ENCODE assay signal across 9 cellular contexts in the genomic region with DNA sequence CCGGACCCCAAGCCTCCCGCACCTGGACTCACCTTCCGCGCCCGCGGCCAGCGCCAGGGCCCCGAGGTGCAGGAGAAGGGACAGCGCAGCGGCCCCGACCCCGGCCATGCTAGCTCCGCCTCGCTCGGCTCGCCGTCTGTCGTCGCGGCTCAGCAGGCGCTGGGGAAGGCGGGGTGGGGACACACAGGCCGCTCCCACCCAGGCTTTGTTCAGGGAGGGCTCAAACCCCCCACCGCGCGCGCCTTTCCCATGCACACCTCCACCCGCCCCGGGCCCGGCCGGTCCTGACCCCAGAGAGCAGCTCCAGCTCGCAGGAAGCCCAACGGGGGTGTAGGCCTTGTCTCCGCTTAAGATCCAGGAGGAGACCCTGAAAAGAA. TPM values are rescaled to one million over a fixed set of nuclear protein-coding genes. Genes with fewer than 3 reads are reported as not detected.
DNase-seq lines count a peak whose midpoint lies in the region; TF ChIP-seq lines count a peak whose summit lies in the region.
"Had no signal": no experiment of that assay in that cellular context is flagged by ENCODE, and none has a peak within 500 bp of the region (broad histone marks: within the 10 kb centered on the region; RNA-seq: fewer than 3 reads in every experiment).

A gene (minus strand): TSS at position 141 of the 377 bp plus-strand sequence. CDS start 33 bp downstream, at position 108.

- peaks cover 71% of the 10 kb centered on the region for H3K27me3 Mint-ChIP-seq in Calu3 (ENCODE audit: unreplicated experiment)

- H3K27me3 ChIP-seq in rectal smooth muscle tissue (ENCODE audit: control insufficient read depth, insufficient read depth, low read length) (peaks cover 20% of the 10 kb centered on the region), uterus (peaks cover 0 to 2% of the 10 kb centered on the region in 2 donors), adrenal gland (peaks cover 21% of the 10 kb centered on the region)

- no TSS peak for BruUV-seq in Calu3 (replicated peaks; lab: Mats Ljungman, UMichigan)

- H3K4me3 Mint-ChIP-seq in Calu3 (ENCODE audit: low read depth, unreplicated experiment): peak within 1 kb of the TSS; percentile 45

- intact Hi-C loops in Calu3 (cut with micrococcal nuclease; ENCODE audit: unreplicated experiment): no loop called here
- intact Hi-C loops in uterus (cut with DNase I; ENCODE audit: low total_unique reads): no loop called here
- intact Hi-C loops in adrenal gland (cut with DNase I): no loop called here

- no peaks in the 10 kb centered on the region for H3K36me3 Mint-ChIP-seq in Calu3 (ENCODE audit: insufficient read depth, unreplicated experiment)

- H3K27ac ChIP-seq in rectal smooth muscle tissue (ENCODE audit: low read depth, low read length) (no peak within 1 kb of the TSS), uterus (no peak within 1 kb of the TSS), adrenal gland (no peak within 1 kb of the TSS)

- no peak for TF ChIP-seq CTCF in Calu3 (IDR thresholded peaks at IDR 0.05; ENCODE audit: unreplicated experiment)
- TF ChIP-seq CTCF in astrocyte of the cerebellum (IDR thresholded peaks at IDR 0.05; ENCODE audit: low read depth, low read length, missing control alignments): no peak
- no peak for TF ChIP-seq CTCF in uterus (IDR thresholded peaks at IDR 0.05)
- TF ChIP-seq CTCF in adrenal gland (IDR thresholded peaks at IDR 0.05): no peak

- no peaks in the 10 kb centered on the region for H3K9me3 Mint-ChIP-seq in Calu3 (ENCODE audit: low read depth, unreplicated experiment)

- H3K4me3 ChIP-seq in astrocyte of the cerebellum (ENCODE audit: low read depth, low read length) (peak within 1 kb of the TSS; percentile 28), iPS-11a (ENCODE audit: low read depth, low read length) (peak within 1 kb of the TSS; percentile 44), rectal smooth muscle tissue (ENCODE audit: low read length) (peak within 1 kb of the TSS; percentile 23), uterus (no peak within 1 kb of the TSS), adrenal gland (peak within 1 kb of the TSS in 1 of 4 donors; percentile 36)

- H3K9ac ChIP-seq in rectal smooth muscle tissue (ENCODE audit: low read length): no peak within 1 kb of the TSS

- H3K9me3 ChIP-seq in uterus (no peaks in the 10 kb centered on the region), adrenal gland (replicated peaks in 1 of 3) (no peaks in the 10 kb centered on the region)

- H3K4me1 Mint-ChIP-seq in Calu3 (ENCODE audit: low read depth, unreplicated experiment): peaks cover 30% of the 10 kb centered on the region

- H3K36me3 ChIP-seq in rectal smooth muscle tissue (ENCODE audit: control insufficient read depth, insufficient read depth, low read length): no peaks in the 10 kb centered on the region
- no peaks in the 10 kb centered on the region for H3K36me3 ChIP-seq in uterus
- no peaks in the 10 kb centered on the region for H3K36me3 ChIP-seq in adrenal gland (replicated peaks in 1 of 2)

- no peak within 1 kb of the TSS for H3K27ac Mint-ChIP-seq in Calu3 (ENCODE audit: unreplicated experiment)

- peaks cover 4% of the 10 kb centered on the region for H3K4me1 ChIP-seq in rectal smooth muscle tissue (ENCODE audit: control insufficient read depth, insufficient read depth, low read length)
- H3K4me1 ChIP-seq in uterus: no peaks in the 10 kb centered on the region
- no peaks in the 10 kb centered on the region for H3K4me1 ChIP-seq in adrenal gland (replicated peaks in 1 of 2)

- in situ Hi-C loops in astrocyte of the cerebellum (cut with HindIII; ENCODE audit: low sequenced_read_pairs): no loop called here

- TF ChIP-seq POLR2A in uterus (IDR thresholded peaks at IDR 0.05) (no peak), adrenal gland (IDR thresholded peaks at IDR 0.05) (no peak)

- CTCF ChIA-PET in Calu3 (lab: Charles Lee): interaction anchor here (1.2 kb wide), 1 partner anchor 173 kb away, joined by 3 read pairs; no protein-coding TSS in a partner anchor

- WGBS in adrenal gland, 4 donors: 39 to 58% (median 46%) methylated on average over 6 to 34 of the region's 34 CpGs

- DNase-seq in Calu3 (no peak), astrocyte of the cerebellum (ENCODE audit: low read depth) (no peak), uterus (no peak), adrenal gland (no peak), HuH-7 (ENCODE audit: low spot score) (no peak)
- DNase-seq in stimulated activated CD4-positive, alpha-beta T cell treated with anti-CD3 and anti-CD28 coated beads, Interleukin-2, amount 100 ng/mL, for 48 hours: no peak
- DNase-seq: mammary epithelial cell had no signal

RNA-seq across cellular contexts. Expression of the gene that starts here (rescaled TPM):
- total RNA-seq in Calu3 (2022) (6.8 and 10.6 TPM in 2 replicates), uterus (1 to 10 TPM in 1 of 4 donors, under 1 TPM in 1, not detected in 2; 0.18 to 3.5 TPM), adrenal gland (under 1 TPM in 6 of 8 donors, not detected in 2; 0.11 to 0.55 (median 0.35) TPM)
- 1 to 10 TPM in 1 of 3 donors, under 1 TPM in 1, not detected in 1; 0.37 to 8.0 TPM for polyA plus RNA-seq in adrenal gland

Comparison
In these comparisons a context has a peak if more than half of its experiments do, and no peak if none do; other contexts are left out.
1. H3K4me3 ChIP-seq: peak in astrocyte of the cerebellum (single experiment), iPS-11a (single experiment) and rectal smooth muscle tissue (single experiment); none in uterus (0 of 2).